1 cellular context compared by ENCODE assay signal in genomic region chr18:48308027-48308635, GRCh38.
TF ChIP-seq lines count a peak whose summit lies in the region.

No MANE protein-coding gene starts in this region.

TF ChIP-seq in neural cell, 6 proteins besides CTCF, POLR2A, EP300 and RAD21 (continued from another document):
- TF ChIP-seq REST (IDR thresholded peaks at IDR 0.05; ENCODE audit: borderline replicate concordance) (no peak), EZH2 (IDR thresholded peaks at IDR 0.05; ENCODE audit: borderline replicate concordance, insufficient read depth, low read length, poor library complexity, severe bottlenecking) (no peak)
TF ChIP-seq in neural cell: peak in this region for 0.
